Comparison of ENCODE assay signal across 8 cellular contexts in the genomic region with DNA sequence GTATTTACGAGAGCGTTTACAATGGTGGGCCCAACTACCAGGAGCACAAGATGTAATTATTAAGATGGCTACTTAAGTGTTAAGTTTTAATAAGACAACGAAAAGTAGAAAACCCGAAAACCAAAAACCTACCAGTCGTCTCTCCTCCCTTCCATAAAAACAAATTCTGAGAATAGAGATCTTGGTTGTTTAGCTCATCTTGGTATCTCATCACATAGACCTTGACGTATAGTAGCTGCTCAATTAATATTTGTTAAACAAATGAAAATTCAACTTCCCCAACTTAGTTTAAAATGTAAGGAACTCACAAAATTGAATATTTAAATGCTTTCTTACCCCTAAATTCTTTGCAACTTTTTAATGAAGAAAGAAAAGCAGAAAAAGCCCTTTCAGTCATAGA. TPM values are rescaled to one million over a fixed set of nuclear protein-coding genes. Genes with fewer than 3 reads are reported as not detected.
DNase-seq lines count a peak whose midpoint lies in the region; TF ChIP-seq lines count a peak whose summit lies in the region.

No MANE protein-coding gene starts in this region.

- no peaks in the 10 kb centered on the region for H3K9me3 Mint-ChIP-seq in activated naive CD4-positive, alpha-beta T cell treated with anti-CD3 and anti-CD28 coated beads, Interleukin-2, amount 50 U/mL, for 24 hours
- peaks cover 0 to 4% (median 0%) of the 10 kb centered on the region in 5 experiments for H3K9me3 Mint-ChIP-seq in brain

- peaks cover 35% of the 10 kb centered on the region for H3K4me1 Mint-ChIP-seq in activated naive CD4-positive, alpha-beta T cell treated with anti-CD3 and anti-CD28 coated beads, Interleukin-2, amount 50 U/mL, for 24 hours
- peaks cover 46% of the 10 kb centered on the region for H3K4me1 Mint-ChIP-seq in brain

- no peak for TF ChIP-seq CTCF in brain (conservative IDR thresholded peaks at IDR 0.05)

- H3K9me3 ChIP-seq in mesodermal cell (ENCODE audit: control insufficient read depth, low read length): no peaks in the 10 kb centered on the region

- H3K27ac ChIP-seq in mesodermal cell (ENCODE audit: low read depth, low read length, severe bottlenecking) (peak overlapping the region; percentile 70), urinary bladder (ENCODE audit: low read depth) (no peak overlapping the region)

- no peaks in the 10 kb centered on the region for H3K27me3 Mint-ChIP-seq in activated naive CD4-positive, alpha-beta T cell treated with anti-CD3 and anti-CD28 coated beads, Interleukin-2, amount 50 U/mL, for 24 hours
- peaks cover 11% of the 10 kb centered on the region for H3K27me3 Mint-ChIP-seq in brain

- peaks cover 11% of the 10 kb centered on the region for H3K36me3 Mint-ChIP-seq in activated naive CD4-positive, alpha-beta T cell treated with anti-CD3 and anti-CD28 coated beads, Interleukin-2, amount 50 U/mL, for 24 hours
- peaks cover 27% of the 10 kb centered on the region for H3K36me3 Mint-ChIP-seq in brain

- H3K4me3 ChIP-seq in mesodermal cell (ENCODE audit: extremely low read depth, insufficient read depth, low read length, poor library complexity, severe bottlenecking): peak overlapping the region; percentile 84
- peak overlapping the region; percentile 90 for H3K4me3 ChIP-seq in urinary bladder (ENCODE audit: low read depth, low read length)

- no peaks in the 10 kb centered on the region for H3K4me1 ChIP-seq in mesodermal cell (ENCODE audit: control insufficient read depth, insufficient read depth, low read length, poor library complexity, severe bottlenecking)
- H3K4me1 ChIP-seq in urinary bladder (ENCODE audit: insufficient read depth): no peaks in the 10 kb centered on the region

- H3K4me3 Mint-ChIP-seq in activated naive CD4-positive, alpha-beta T cell treated with anti-CD3 and anti-CD28 coated beads, Interleukin-2, amount 50 U/mL, for 24 hours: peak overlapping the region; percentile 100
- peak overlapping the region; percentile 92 to 99 (median 94) for H3K4me3 Mint-ChIP-seq in brain

- no peak overlapping the region for H3K27ac Mint-ChIP-seq in activated naive CD4-positive, alpha-beta T cell treated with anti-CD3 and anti-CD28 coated beads, Interleukin-2, amount 50 U/mL, for 24 hours
- peak overlapping the region; percentile 94 to 100 (median 95) for H3K27ac Mint-ChIP-seq in brain

- 30 to 80% methylated on average over 1 to 2 of the region's 6 CpGs for WGBS in mesodermal cell (ENCODE audit: insufficient coverage in 2 of 2), 2 experiments
- WGBS in urinary bladder: 38% methylated on average over 6 of the region's 6 CpGs

- peaks cover 25% of the 10 kb centered on the region for H3K36me3 ChIP-seq in mesodermal cell (ENCODE audit: control insufficient read depth, insufficient read depth, low read length)
- H3K36me3 ChIP-seq in urinary bladder (ENCODE audit: insufficient read depth): peaks cover 4% of the 10 kb centered on the region

- DNase-seq in activated naive CD4-positive, alpha-beta T cell treated with anti-CD3 and anti-CD28 coated beads, Interleukin-2, amount 50 U/mL, for 16 hours: no peak
- DNase-seq in NCI-H510A (lab: John Stamatoyannopoulos, UW): no peak
- no peak for DNase-seq in NCI-H345 treated with DMSO at 0.1 percent for 48 hours (lab: John Stamatoyannopoulos, UW; ENCODE audit: unreplicated experiment)
- DNase-seq in Kasumi-1 (lab: John Stamatoyannopoulos, UW): no peak

RNA-seq across cellular contexts. Expression of gene KDM4D, which starts 0.7 kb away (rescaled TPM):
- polyA plus RNA-seq in brain (ENCODE audit: insufficient read depth, low read depth, low replicate concordance) (1.1 TPM), urinary bladder (0.92 TPM)
- 2.4 TPM for polyA plus RNA-seq in mesodermal cell (2013, experiment 1 of 2)
- 1.9 TPM for polyA plus RNA-seq in mesodermal cell (2013, experiment 2 of 2)
- total RNA-seq in urinary bladder: 1.2 TPM

RNA-seq across cellular contexts. Expression of gene CWC15, which starts 0.8 kb away (rescaled TPM):
- 38.2 TPM for polyA plus RNA-seq in brain (ENCODE audit: insufficient read depth, low read depth, low replicate concordance)
- polyA plus RNA-seq in mesodermal cell (2013, experiment 1 of 2): 107 TPM
- polyA plus RNA-seq in mesodermal cell (2013, experiment 2 of 2): 110 TPM
- 55.6 TPM for total RNA-seq in urinary bladder
- polyA plus RNA-seq in urinary bladder: 42.8 TPM

RNA-seq across cellular contexts. Expression of gene KDM4E, which starts 50.9 kb away (rescaled TPM):
- polyA plus RNA-seq in brain (ENCODE audit: insufficient read depth, low read depth, low replicate concordance) (not detected), urinary bladder (not detected)
- polyA plus RNA-seq in mesodermal cell (2013, experiment 1 of 2): not detected
- polyA plus RNA-seq in mesodermal cell (2013, experiment 2 of 2): not detected
- not detected for total RNA-seq in urinary bladder
